In genomic region chr4:140469806-140470733, GRCh38 we compare ENCODE assay signal across 22 cellular contexts. TPM values are rescaled to one million over a fixed set of nuclear protein-coding genes. Genes with fewer than 3 reads are reported as not detected.
DNase-seq lines count a peak whose midpoint lies in the region; TF ChIP-seq lines count a peak whose summit lies in the region.
"Had no signal": no experiment of that assay in that cellular context is flagged by ENCODE, and none has a peak within 500 bp of the region (broad histone marks: within the 10 kb centered on the region; RNA-seq: fewer than 3 reads in every experiment).

No MANE protein-coding gene starts in this region.

- DNase-seq in D341Med (ENCODE audit: low spot score) = peak; percentile 27
- peak; percentile 55 for DNase-seq in H9
- peak in 4 of 5 donors; percentile 12 to 31 (median 20) for DNase-seq in ovary
- no peak for DNase-seq in KG1 (lab: John Stamatoyannopoulos, UW)
- DNase-seq in head of caudate nucleus = no peak
- DNase-seq in central memory CD4-positive, alpha-beta T cell = no peak
- no peak for DNase-seq in NCI-H345 (lab: John Stamatoyannopoulos, UW)
- DNase-seq: AML-193, Caco-2, DMS53, GM23248, KBM-7, NCI-H1092, NCI-H1694, NCI-H2107, NCI-H446, NCI-H748 treated with DMSO at 0.1 percent for 48 hours, PC-9 had no signal

- H2BK5ac ChIP-seq in H9 (ENCODE audit: insufficient read length, low read length) = no peak overlapping the region

- H4K5ac ChIP-seq in H9 (ENCODE audit: insufficient read length, low read depth, low read length) = no peak overlapping the region

- no peaks in the 10 kb centered on the region for H3K79me1 ChIP-seq in H9 (ENCODE audit: insufficient read depth, low read depth, low read length, poor library complexity, severe bottlenecking)

- no peak overlapping the region for H2AK5ac ChIP-seq in H9 (ENCODE audit: insufficient read length, low read length)

- H3K4me3 ChIP-seq in iPS-15b (ENCODE audit: low read depth, low read length) (peak overlapping the region; percentile 1), ovary (no peak overlapping the region)
- H3K4me3 ChIP-seq: GM23248, PC-9, SK-N-MC had no signal

- H2BK120ac ChIP-seq in H9 (ENCODE audit: low read depth, low read length, poor library complexity, severe bottlenecking) = no peak overlapping the region

- no peak overlapping the region for H3K18ac ChIP-seq in H9 (ENCODE audit: insufficient read length, low read depth, low read length)

- no peak overlapping the region for H2BK12ac ChIP-seq in H9 (ENCODE audit: insufficient read length, low read depth, low read length)

- H3K27ac ChIP-seq in H9 (ENCODE audit: insufficient read length, low read depth, low read length) = no peak overlapping the region
- no peak overlapping the region for H3K27ac ChIP-seq in ovary
- H3K27ac ChIP-seq: GM23248, PC-9, SK-N-MC had no signal

- H3K9ac ChIP-seq in H9 (ENCODE audit: extremely low read depth, insufficient read length, low read length) = no peak overlapping the region
- H3K9ac ChIP-seq in iPS-15b (ENCODE audit: low read depth, low read length) = no peak overlapping the region
- H3K9ac ChIP-seq: GM23248 had no signal

- no peak overlapping the region for H3K4me2 ChIP-seq in H9 (ENCODE audit: insufficient read depth, insufficient read length, low read length)
- H3K4me2 ChIP-seq: PC-9 had no signal

- no peak overlapping the region for H3T11ph ChIP-seq in H9 (ENCODE audit: low read length)

- no peaks in the 10 kb centered on the region for H3K36me3 Mint-ChIP-seq in H9 (ENCODE audit: insufficient read depth in 1 of 3, low read depth in 3 of 3)

- no peaks in the 10 kb centered on the region for H3K9me3 Mint-ChIP-seq in H9

- intact Hi-C loops in ovary (cut with DNase I) = no loop called here
- intact Hi-C loops in head of caudate nucleus (cut with DNase I) = no loop called here

- H3K23me2 ChIP-seq in H9 (ENCODE audit: insufficient read length, low read depth, low read length, poor library complexity, severe bottlenecking) = no peaks in the 10 kb centered on the region

- H3K27ac Mint-ChIP-seq in H9 = no peak overlapping the region

- no peak for TF ChIP-seq POLR2A in ovary (IDR thresholded peaks at IDR 0.05)

- no peak overlapping the region for H2BK20ac ChIP-seq in H9 (ENCODE audit: low read depth, low read length, poor library complexity, severe bottlenecking)

- H3K27me3 ChIP-seq in H9 (ENCODE audit: insufficient read depth, low read length) (no peaks in the 10 kb centered on the region), iPS-15b (ENCODE audit: control insufficient read depth, insufficient read depth, low read length) (no peaks in the 10 kb centered on the region), ovary (no peaks in the 10 kb centered on the region)

- no peaks in the 10 kb centered on the region for H4K20me1 ChIP-seq in H9 (ENCODE audit: control insufficient read depth, insufficient read depth, insufficient read length)

- H3K79me2 ChIP-seq in H9 (ENCODE audit: insufficient read depth, low read length) = no peaks in the 10 kb centered on the region

- no peak overlapping the region for H4K91ac ChIP-seq in H9 (ENCODE audit: insufficient read length, low read depth, low read length)

- no peak overlapping the region for H4K8ac ChIP-seq in H9 (replicated peaks; ENCODE audit: insufficient read length, low read depth, low read length)

- H3K4me1 ChIP-seq in H9 (ENCODE audit: insufficient read depth, low read length) (no peaks in the 10 kb centered on the region), iPS-15b (ENCODE audit: control insufficient read depth, insufficient read depth, low read length) (no peaks in the 10 kb centered on the region), ovary (ENCODE audit: insufficient read depth) (peaks cover 2% of the 10 kb centered on the region)
- H3K4me1 ChIP-seq: Caco-2 had no signal

- H2AFZ ChIP-seq in H9 (ENCODE audit: low read length) = peak overlapping the region; percentile 26
- H2AFZ ChIP-seq: GM23248, PC-9 had no signal

- H2BK15ac ChIP-seq in H9 (ENCODE audit: low read depth, low read length) = no peak overlapping the region

- no peaks in the 10 kb centered on the region for H3K9me3 ChIP-seq in H9 (ENCODE audit: control insufficient read depth, low read depth, low read length)
- H3K9me3 ChIP-seq in iPS-15b (ENCODE audit: control insufficient read depth, insufficient read depth, low read length) = no peaks in the 10 kb centered on the region
- H3K9me3 ChIP-seq in ovary = no peaks in the 10 kb centered on the region
- H3K9me3 ChIP-seq: Caco-2 had no signal

- TF ChIP-seq CTCF in H9 (conservative IDR thresholded peaks at IDR 0.05) (no peak), ovary (IDR thresholded peaks at IDR 0.05) (no peak)

- no peak overlapping the region for H3K4ac ChIP-seq in H9 (ENCODE audit: low read depth, low read length)

- TF ChIP-seq EP300 in ovary (IDR thresholded peaks at IDR 0.05) = no peak

- H3K4me1 Mint-ChIP-seq in H9 = peaks cover 0 to 6% of the 10 kb centered on the region in 2 experiments; a peak in 2 of 4 replicates

- H3K14ac ChIP-seq in H9 (ENCODE audit: insufficient read depth, low read length) = no peak overlapping the region

- H3K56ac ChIP-seq in H9 (ENCODE audit: insufficient read length, low read depth, low read length) = no peak overlapping the region

- H3K4me3 Mint-ChIP-seq in H9 = 0 out of 5 replicates have a peak overlapping the region, but pooled peaks of 1 of the 2 experiments have one; percentile 36

- no peak overlapping the region for H3K23ac ChIP-seq in H9 (ENCODE audit: insufficient read length, low read depth, low read length)

- peaks cover 2% of the 10 kb centered on the region for H3K27me3 Mint-ChIP-seq in H9 (ENCODE audit: low read depth)

- H3K36me3 ChIP-seq in iPS-15b (ENCODE audit: control insufficient read depth, insufficient read depth, low read length) = no peaks in the 10 kb centered on the region
- no peaks in the 10 kb centered on the region for H3K36me3 ChIP-seq in ovary

- WGBS in H9 (ENCODE audit: extremely low coverage, insufficient read length, low lambda C conversion rate) = no CpG with 5 or more reads among the region's 27 CpGs
- WGBS in ovary, 3 donors = 25 to 46% (median 29%) methylated on average over 27 of the region's 27 CpGs

RNA-seq across cellular contexts. Expression of gene MGAT4D, which starts 28.0 kb away (rescaled TPM):
- total RNA-seq in H9 (2021) (not detected in 2 replicates), ovary (not detected)
- not detected for polyA plus RNA-seq in ovary
- total RNA-seq: A673, Caco-2, GM23248, M059J, PC-9 had no signal
- polyA plus RNA-seq: GM23248 had no signal

RNA-seq across cellular contexts. Expression of gene CLGN, which starts 42.6 kb away (rescaled TPM):
- 2.9 and 3.2 TPM in 2 replicates for total RNA-seq in H9 (2021)
- 1 to 10 TPM in 2 of 7 donors, under 1 TPM in 5; 0.12 to 6.4 (median 0.82) TPM for total RNA-seq in ovary
- 1 to 10 TPM in 1 of 2 donors, under 1 TPM in 1; 0.27 to 3.1 TPM for polyA plus RNA-seq in ovary

RNA-seq across cellular contexts. Expression of gene ELMOD2, which starts 53.9 kb away (rescaled TPM):
- total RNA-seq in H9 (2021) (26.3 and 28.0 TPM in 2 replicates), ovary (10 to 100 TPM; 13.6 to 22.3 (median 15.9) TPM)
- polyA plus RNA-seq in ovary = 10 to 100 TPM in 1 of 2 donors, 1 to 10 TPM in 1; 5.5 to 12.2 TPM

Comparison
In these comparisons a context has a peak if more than half of its experiments do, and no peak if none do; other contexts are left out.
1. DNase-seq: peak in D341Med (single experiment), H9 (single experiment) and ovary (4 of 5); none in KG1 (single experiment), head of caudate nucleus (0 of 42), central memory CD4-positive, alpha-beta T cell (single experiment) and NCI-H345 (single experiment).